ENCODE assay signal across 1 cellular context in the genomic region with DNA sequence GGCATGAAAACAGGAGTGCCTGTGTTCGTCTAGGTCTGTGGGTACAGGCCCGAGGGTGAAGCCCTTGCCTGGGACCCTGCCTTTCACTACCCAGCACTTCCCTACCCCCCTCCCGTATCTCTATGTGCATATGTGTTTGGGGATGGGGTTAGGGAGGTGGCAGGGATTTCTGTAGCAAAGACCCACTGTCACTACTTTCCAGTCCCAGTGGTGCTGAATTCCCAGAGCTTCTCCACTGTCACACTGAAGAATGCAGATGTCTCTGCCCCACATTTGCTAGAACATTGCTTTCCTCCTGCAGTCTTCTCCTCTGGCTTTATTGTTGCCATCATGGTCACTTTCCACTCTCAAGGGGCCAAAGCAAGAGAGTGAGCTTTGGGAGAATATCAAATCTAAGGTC.
A peak's percentile ranks its signal among the peaks of the same experiment; 100 is the strongest.
TF ChIP-seq lines count a peak whose summit lies in the region.

No MANE protein-coding gene starts in this region.

TF ChIP-seq in Ishikawa, 13 proteins besides CTCF, POLR2A, EP300 and RAD21 (continued from another document):
- TF ChIP-seq, protein P1, sequence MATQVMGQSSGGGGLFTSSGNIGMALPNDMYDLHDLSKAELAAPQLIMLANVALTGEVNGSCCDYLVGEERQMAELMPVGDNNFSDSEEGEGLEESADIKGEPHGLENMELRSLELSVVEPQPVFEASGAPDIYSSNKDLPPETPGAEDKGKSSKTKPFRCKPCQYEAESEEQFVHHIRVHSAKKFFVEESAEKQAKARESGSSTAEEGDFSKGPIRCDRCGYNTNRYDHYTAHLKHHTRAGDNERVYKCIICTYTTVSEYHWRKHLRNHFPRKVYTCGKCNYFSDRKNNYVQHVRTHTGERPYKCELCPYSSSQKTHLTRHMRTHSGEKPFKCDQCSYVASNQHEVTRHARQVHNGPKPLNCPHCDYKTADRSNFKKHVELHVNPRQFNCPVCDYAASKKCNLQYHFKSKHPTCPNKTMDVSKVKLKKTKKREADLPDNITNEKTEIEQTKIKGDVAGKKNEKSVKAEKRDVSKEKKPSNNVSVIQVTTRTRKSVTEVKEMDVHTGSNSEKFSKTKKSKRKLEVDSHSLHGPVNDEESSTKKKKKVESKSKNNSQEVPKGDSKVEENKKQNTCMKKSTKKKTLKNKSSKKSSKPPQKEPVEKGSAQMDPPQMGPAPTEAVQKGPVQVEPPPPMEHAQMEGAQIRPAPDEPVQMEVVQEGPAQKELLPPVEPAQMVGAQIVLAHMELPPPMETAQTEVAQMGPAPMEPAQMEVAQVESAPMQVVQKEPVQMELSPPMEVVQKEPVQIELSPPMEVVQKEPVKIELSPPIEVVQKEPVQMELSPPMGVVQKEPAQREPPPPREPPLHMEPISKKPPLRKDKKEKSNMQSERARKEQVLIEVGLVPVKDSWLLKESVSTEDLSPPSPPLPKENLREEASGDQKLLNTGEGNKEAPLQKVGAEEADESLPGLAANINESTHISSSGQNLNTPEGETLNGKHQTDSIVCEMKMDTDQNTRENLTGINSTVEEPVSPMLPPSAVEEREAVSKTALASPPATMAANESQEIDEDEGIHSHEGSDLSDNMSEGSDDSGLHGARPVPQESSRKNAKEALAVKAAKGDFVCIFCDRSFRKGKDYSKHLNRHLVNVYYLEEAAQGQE (IDR thresholded peaks at IDR 0.05; ENCODE audit: low read depth): peak; percentile 74
